ENCODE assay signal across 13 cellular contexts in genomic region chr18:50870138-50870845, GRCh38. TPM values are rescaled to one million over a fixed set of nuclear protein-coding genes. Genes with fewer than 3 reads are reported as not detected.
A peak's percentile ranks its signal among the peaks of the same experiment; 100 is the strongest.
DNase-seq lines count a peak whose midpoint lies in the region; ATAC-seq and TF ChIP-seq lines count a peak whose summit lies in the region.
"Had no signal": no experiment of that assay in that cellular context is flagged by ENCODE, and none has a peak within 500 bp of the region (broad histone marks: within the 10 kb centered on the region; RNA-seq: fewer than 3 reads in every experiment).

No MANE protein-coding gene starts in this region.

- peak; percentile 63 to 68 for ATAC-seq in gastrocnemius medialis
- no peak for ATAC-seq in GM19023 (IDR thresholded peaks at IDR 0.05; ENCODE audit: unreplicated experiment)

- H3K27me3 ChIP-seq in esophagus squamous epithelium (no peaks in the 10 kb centered on the region), gastrocnemius medialis (no peaks in the 10 kb centered on the region), tibial nerve (no peaks in the 10 kb centered on the region)
- H3K27me3 ChIP-seq: neutrophil had no signal

- 41 to 61% methylated on average over 6 to 7 of the region's 7 CpGs for WGBS in esophagus squamous epithelium, 2 donors
- 88 to 90% methylated on average over 7 of the region's 7 CpGs for WGBS in tibial nerve, 2 donors

- intact Hi-C loops in esophagus squamous epithelium (cut with DNase I) (no loop called here), gastrocnemius medialis (cut with DNase I; ENCODE audit: low total_unique reads) (loop anchor here (10.0 kb wide), 1 partner anchor 215 kb away; no protein-coding TSS in a partner anchor)

- TF ChIP-seq EP300 in tibial nerve (IDR thresholded peaks at IDR 0.05): no peak

- H3K9me3 ChIP-seq in esophagus squamous epithelium (no peaks in the 10 kb centered on the region), gastrocnemius medialis (no peaks in the 10 kb centered on the region), tibial nerve (no peaks in the 10 kb centered on the region)
- H3K9me3 ChIP-seq: neutrophil had no signal

- H3K4me1 ChIP-seq in esophagus squamous epithelium (peaks cover 0 to 33% (median 4%) of the 10 kb centered on the region in 3 donors), gastrocnemius medialis (peaks cover 0 to 5% of the 10 kb centered on the region in 2 donors), tibial nerve (peaks cover 0 to 5% (median 0%) of the 10 kb centered on the region in 4 donors)

- H3K36me3 ChIP-seq in esophagus squamous epithelium: no peaks in the 10 kb centered on the region
- no peaks in the 10 kb centered on the region for H3K36me3 ChIP-seq in gastrocnemius medialis
- H3K36me3 ChIP-seq in tibial nerve: no peaks in the 10 kb centered on the region
- H3K36me3 ChIP-seq: neutrophil had no signal

- H3K4me3 ChIP-seq in esophagus squamous epithelium (no peak overlapping the region), gastrocnemius medialis (no peak overlapping the region), coronary artery (no peak overlapping the region), tibial nerve (no peak overlapping the region)

- DNase-seq in HCEC 1CT: peak; percentile 74
- peak; percentile 52 for DNase-seq in RWPE1 (ENCODE audit: low spot score)
- DNase-seq in esophagus squamous epithelium (lab: John Stamatoyannopoulos, UW): no peak
- DNase-seq in gastrocnemius medialis: peak in 1 of 2 donors; percentile 48
- no peak for DNase-seq in coronary artery (ENCODE audit: low spot score)
- no peak for DNase-seq in COLO668 (lab: John Stamatoyannopoulos, UW; ENCODE audit: unreplicated experiment)
- DNase-seq in tibial nerve (ENCODE audit: low spot score in 2 of 2): no peak
- DNase-seq: activated CD4-positive, alpha-beta T cell treated with anti-CD3 and anti-CD28 coated beads for 48 hours; activated gamma-delta T cell treated with Interleukin-2 at 50 U/mL for 16 hours; H7; Right ventricle myocardium superior had no signal

- H3K27ac ChIP-seq in RWPE1: peak overlapping the region; percentile 83
- H3K27ac ChIP-seq in esophagus squamous epithelium: peak overlapping the region in 3 of 4 donors; percentile 49 to 67 (median 63)
- peak overlapping the region in 1 of 4 donors; percentile 12 for H3K27ac ChIP-seq in gastrocnemius medialis
- H3K27ac ChIP-seq in coronary artery: no peak overlapping the region
- H3K27ac ChIP-seq in tibial nerve: no peak overlapping the region
- H3K27ac ChIP-seq: neutrophil had no signal

- in situ Hi-C loops in gastrocnemius medialis (cut with MboI; ENCODE audit: low sequenced_read_pairs in 4 of 4): loop anchor here in 1 of 4 donors (5.0 kb wide), 1 partner anchor 53 kb away; no protein-coding TSS in a partner anchor

- CTCF ChIA-PET in RWPE1 (lab: Yijun Ruan, JAX): interaction anchor here (0.6 to 1.1 kb wide), 3 partner anchors 52 to 1978 kb away, joined by 3 to 7 read pairs (median 4); no protein-coding TSS in a partner anchor

- no peak for TF ChIP-seq CTCF in RWPE1 (conservative IDR thresholded peaks at IDR 0.05; ENCODE audit: low read depth)
- no peak for TF ChIP-seq CTCF in esophagus squamous epithelium (IDR thresholded peaks at IDR 0.05)
- no peak for TF ChIP-seq CTCF in gastrocnemius medialis (IDR thresholded peaks at IDR 0.05 in 4 of 5, conservative IDR thresholded peaks at IDR 0.05 in 1 of 5)
- no peak for TF ChIP-seq CTCF in coronary artery (IDR thresholded peaks at IDR 0.05)
- no peak for TF ChIP-seq CTCF in tibial nerve (IDR thresholded peaks at IDR 0.05)

- TF ChIP-seq POLR2A in esophagus squamous epithelium (IDR thresholded peaks at IDR 0.05): no peak
- TF ChIP-seq POLR2A in gastrocnemius medialis (IDR thresholded peaks at IDR 0.05): no peak
- TF ChIP-seq POLR2A in tibial nerve (IDR thresholded peaks at IDR 0.05): no peak

- POLR2A ChIA-PET in RWPE1 (lab: Yijun Ruan, JAX; ENCODE audit: low non-redundant PET): interaction anchor here (0.5 kb wide), 1 partner anchor 327 kb away, joined by 3 read pairs; the partner anchor contains the start of gene MEX3C

RNA-seq across cellular contexts. Expression of gene ME2, which starts 8.6 kb away (rescaled TPM):
- total RNA-seq in esophagus squamous epithelium: 10 to 100 TPM; 18.5 to 32.2 (median 25.5) TPM
- 10 to 100 TPM; 25.3 to 50.6 (median 46.5) TPM for total RNA-seq in gastrocnemius medialis
- total RNA-seq in tibial nerve: 10 to 100 TPM; 32.6 to 55.8 (median 48.0) TPM

RNA-seq across cellular contexts. Expression of gene MRO, which starts 50.5 kb away (rescaled TPM):
- total RNA-seq in esophagus squamous epithelium (1 to 10 TPM in 1 of 4 donors, under 1 TPM in 3; 0.13 to 1.7 (median 0.83) TPM), gastrocnemius medialis (1 to 10 TPM in 1 of 4 donors, under 1 TPM in 2, not detected in 1; 0.18 to 1.4 (median 0.49) TPM), tibial nerve (1 to 10 TPM in 3 of 4 donors, under 1 TPM in 1; 0.63 to 2.0 (median 1.4) TPM)

Comparison
In these comparisons a context has a peak if more than half of its experiments do, and no peak if none do; other contexts are left out.
1. DNase-seq: peak in HCEC 1CT (single experiment) and RWPE1 (single experiment); none in esophagus squamous epithelium (single experiment), coronary artery (single experiment), COLO668 (single experiment) and tibial nerve (0 of 2).
2. H3K27ac ChIP-seq: peak in RWPE1 (single experiment) and esophagus squamous epithelium (3 of 4); none in coronary artery (0 of 2) and tibial nerve (0 of 4).